ENCODE assay signal across 8 cellular contexts in genomic region chr12:77685112-77685511, GRCh38.
A peak's percentile ranks its signal among the peaks of the same experiment; 100 is the strongest.
DNase-seq lines count a peak whose midpoint lies in the region; ATAC-seq and TF ChIP-seq lines count a peak whose summit lies in the region.

No MANE protein-coding gene starts in this region.

- H3K9me3 Mint-ChIP-seq in activated CD4-positive, alpha-beta memory T cell treated with anti-CD3 and anti-CD28 coated beads for 36 hours, result no peaks in the 10 kb centered on the region
- no peaks in the 10 kb centered on the region for H3K9me3 Mint-ChIP-seq in activated CD4-positive, alpha-beta memory T cell treated with anti-CD3 and anti-CD28 coated beads, Interleukin-2, amount 10 ng/mL, durations not matched to agents 7 days and 5 days
- no peaks in the 10 kb centered on the region for H3K9me3 Mint-ChIP-seq in neural progenitor cell
- H3K9me3 Mint-ChIP-seq in natural killer cell treated with Interleukin-12 subunit alpha and Interleukin-12 subunit beta and Interleukin-15 and Interleukin-18, amount 100 ng/mL, for 72 hours, result peaks cover 5% of the 10 kb centered on the region

- H3K4me3 ChIP-seq in SK-N-SH (ENCODE audit: low read depth in 2 of 2, low read length in 1 of 2) (peak overlapping the region; percentile 8 to 14; a peak in 2 of 4 replicates), fibroblast of lung (replicated peaks in 1 of 4; ENCODE audit: control extremely low read depth in 1 of 4, insufficient read depth in 1 of 4, low read depth in 3 of 4, low read length in 4 of 4) (peak overlapping the region in 1 of 4 experiments; percentile 3), neural progenitor cell (no peak overlapping the region)

- no peak for TF ChIP-seq EP300 in SK-N-SH (IDR thresholded peaks at IDR 0.05; ENCODE audit: borderline replicate concordance in 1 of 2, low read depth in 1 of 2, low read length in 1 of 2)

- H3F3A ChIP-seq in SK-N-SH (replicated peaks; ENCODE audit: insufficient read depth) (peaks cover 17% of the 10 kb centered on the region), neural progenitor cell (ENCODE audit: low read depth) (no peaks in the 10 kb centered on the region)

- peak overlapping the region; percentile 50 for H3K4me2 ChIP-seq in SK-N-SH
- H3K4me2 ChIP-seq in fibroblast of lung (ENCODE audit: extremely low read depth, insufficient read depth, low read length), result peak overlapping the region; percentile 48
- peak overlapping the region; percentile 31 for H3K4me2 ChIP-seq in neural progenitor cell

- no peaks in the 10 kb centered on the region for H3K79me2 ChIP-seq in SK-N-SH (ENCODE audit: insufficient read depth)
- no peaks in the 10 kb centered on the region for H3K79me2 ChIP-seq in fibroblast of lung (ENCODE audit: control insufficient read depth, insufficient read depth, low read length)
- no peaks in the 10 kb centered on the region for H3K79me2 ChIP-seq in neural progenitor cell (ENCODE audit: low read depth)

- no peaks in the 10 kb centered on the region for H3K9me3 ChIP-seq in SK-N-SH
- no peaks in the 10 kb centered on the region for H3K9me3 ChIP-seq in fibroblast of lung (ENCODE audit: control insufficient read depth, insufficient read depth, low read depth, low read length)
- no peaks in the 10 kb centered on the region for H3K9me3 ChIP-seq in neural progenitor cell (ENCODE audit: low read depth)

- peak; percentile 76 for TF ChIP-seq RAD21 in SK-N-SH (IDR thresholded peaks at IDR 0.05; ENCODE audit: low read length)

- H3K27me3 ChIP-seq in SK-N-SH (ENCODE audit: insufficient read depth) (no peaks in the 10 kb centered on the region), fibroblast of lung (ENCODE audit: control insufficient read depth, insufficient read depth, low read length) (no peaks in the 10 kb centered on the region), neural progenitor cell (no peaks in the 10 kb centered on the region)

- H3K4me1 Mint-ChIP-seq in activated CD4-positive, alpha-beta memory T cell treated with anti-CD3 and anti-CD28 coated beads for 36 hours (ENCODE audit: low read depth), result no peaks in the 10 kb centered on the region
- H3K4me1 Mint-ChIP-seq in activated CD4-positive, alpha-beta memory T cell treated with anti-CD3 and anti-CD28 coated beads, Interleukin-2, amount 10 ng/mL, durations not matched to agents 7 days and 5 days, result no peaks in the 10 kb centered on the region
- peaks cover 14% of the 10 kb centered on the region for H3K4me1 Mint-ChIP-seq in neural progenitor cell
- H3K4me1 Mint-ChIP-seq in natural killer cell treated with Interleukin-12 subunit alpha and Interleukin-12 subunit beta and Interleukin-15 and Interleukin-18, amount 100 ng/mL, for 72 hours (ENCODE audit: low read depth in 2 of 2), result no peaks in the 10 kb centered on the region

- no peaks in the 10 kb centered on the region for H3K36me3 Mint-ChIP-seq in activated CD4-positive, alpha-beta memory T cell treated with anti-CD3 and anti-CD28 coated beads for 36 hours
- no peaks in the 10 kb centered on the region for H3K36me3 Mint-ChIP-seq in activated CD4-positive, alpha-beta memory T cell treated with anti-CD3 and anti-CD28 coated beads, Interleukin-2, amount 10 ng/mL, durations not matched to agents 7 days and 5 days (ENCODE audit: low read depth)
- H3K36me3 Mint-ChIP-seq in neural progenitor cell, result no peaks in the 10 kb centered on the region
- H3K36me3 Mint-ChIP-seq in natural killer cell treated with Interleukin-12 subunit alpha and Interleukin-12 subunit beta and Interleukin-15 and Interleukin-18, amount 100 ng/mL, for 72 hours, result no peaks in the 10 kb centered on the region

- no peak overlapping the region for H3K4me3 Mint-ChIP-seq in activated CD4-positive, alpha-beta memory T cell treated with anti-CD3 and anti-CD28 coated beads for 36 hours
- no peak overlapping the region for H3K4me3 Mint-ChIP-seq in activated CD4-positive, alpha-beta memory T cell treated with anti-CD3 and anti-CD28 coated beads, Interleukin-2, amount 10 ng/mL, durations not matched to agents 7 days and 5 days
- no peak overlapping the region for H3K4me3 Mint-ChIP-seq in neural progenitor cell
- H3K4me3 Mint-ChIP-seq in natural killer cell treated with Interleukin-12 subunit alpha and Interleukin-12 subunit beta and Interleukin-15 and Interleukin-18, amount 100 ng/mL, for 72 hours, result no peak overlapping the region

- peaks cover 0 to 5% of the 10 kb centered on the region in 2 experiments; a peak in 2 of 4 replicates for H3K4me1 ChIP-seq in SK-N-SH (ENCODE audit: control insufficient read depth in 1 of 2, insufficient read depth in 2 of 2, low read depth in 1 of 2, low read length in 1 of 2)
- no peaks in the 10 kb centered on the region for H3K4me1 ChIP-seq in fibroblast of lung (ENCODE audit: control insufficient read depth, extremely low read depth, insufficient read depth, low read length)
- peaks cover 6% of the 10 kb centered on the region for H3K4me1 ChIP-seq in neural progenitor cell

- H3K27ac ChIP-seq in SK-N-SH (ENCODE audit: low read depth in 2 of 2, low read length in 1 of 2) (peak overlapping the region; percentile 6 to 53; a peak in 2 of 4 replicates), fibroblast of lung (ENCODE audit: insufficient read depth, low read length) (no peak overlapping the region), neural progenitor cell (no peak overlapping the region)

- H4K20me1 ChIP-seq in SK-N-SH (ENCODE audit: insufficient read depth) (no peaks in the 10 kb centered on the region), fibroblast of lung (ENCODE audit: control insufficient read depth, extremely low read depth, insufficient read depth, low read length) (no peaks in the 10 kb centered on the region), neural progenitor cell (ENCODE audit: low read depth) (no peaks in the 10 kb centered on the region)

- CTCF ChIA-PET in activated CD4-positive, alpha-beta memory T cell treated with anti-CD3 and anti-CD28 coated beads for 36 hours (lab: Charles Lee), result no interaction called here
- CTCF ChIA-PET in activated CD4-positive, alpha-beta memory T cell treated with anti-CD3 and anti-CD28 coated beads, Interleukin-2, amount 10 ng/mL, durations not matched to agents 7 days and 5 days (lab: Charles Lee), result interaction anchor here (0.9 kb wide), 1 partner anchor 674 kb away, joined by 3 read pairs; no protein-coding TSS in a partner anchor
- CTCF ChIA-PET in SK-N-SH (lab: Yijun Ruan, JAX), result interaction anchor here (0.7 to 1.9 kb wide), 8 partner anchors 10 to 1063 kb away, joined by 3 to 8 read pairs (median 4); no protein-coding TSS in a partner anchor

- peak; percentile 64 for ATAC-seq in HG02642 (IDR thresholded peaks at IDR 0.05; ENCODE audit: poor library complexity, unreplicated experiment)
- no peak for ATAC-seq in natural killer cell treated with Interleukin-12 subunit alpha and Interleukin-12 subunit beta and Interleukin-15 and Interleukin-18, amount 100 ng/mL, for 72 hours

- no peaks in the 10 kb centered on the region for H3K9me2 ChIP-seq in SK-N-SH

- peak; percentile 81 for TF ChIP-seq CTCF in SK-N-SH (IDR thresholded peaks at IDR 0.05)
- TF ChIP-seq CTCF in fibroblast of lung (conservative IDR thresholded peaks at IDR 0.05 in 1 of 2, IDR thresholded peaks at IDR 0.05 in 1 of 2; ENCODE audit: low read depth in 1 of 2, low read length in 2 of 2), result peak; percentile 73 to 75
- TF ChIP-seq CTCF in neural progenitor cell (IDR thresholded peaks at IDR 0.05), result peak; percentile 81

- H3K9ac ChIP-seq in SK-N-SH, result peak overlapping the region; percentile 3; the same call in 1 of the 2 replicates
- H3K9ac ChIP-seq in fibroblast of lung (ENCODE audit: insufficient read depth, low read length), result no peak overlapping the region
- no peak overlapping the region for H3K9ac ChIP-seq in neural progenitor cell

- H3K36me3 ChIP-seq in SK-N-SH (replicated peaks in 1 of 2; ENCODE audit: control insufficient read depth in 1 of 2, insufficient read depth in 2 of 2, low read length in 1 of 2) (no peaks in the 10 kb centered on the region), fibroblast of lung (ENCODE audit: control insufficient read depth, insufficient read depth, low read length) (no peaks in the 10 kb centered on the region), neural progenitor cell (no peaks in the 10 kb centered on the region)

- intact Hi-C loops in activated CD4-positive, alpha-beta memory T cell treated with anti-CD3 and anti-CD28 coated beads for 36 hours (cut with micrococcal nuclease), result no loop called here

- POLR2A ChIA-PET in activated CD4-positive, alpha-beta memory T cell treated with anti-CD3 and anti-CD28 coated beads for 36 hours (lab: Charles Lee), result no interaction called here
- POLR2A ChIA-PET in activated CD4-positive, alpha-beta memory T cell treated with anti-CD3 and anti-CD28 coated beads, Interleukin-2, amount 10 ng/mL, durations not matched to agents 7 days and 5 days (lab: Charles Lee), result no interaction called here
- POLR2A ChIA-PET in SK-N-SH (lab: Yijun Ruan, JAX), result no interaction called here

- peak; percentile 9 for DNase-seq in activated CD4-positive, alpha-beta memory T cell treated with anti-CD3 and anti-CD28 coated beads for 36 hours
- no peak for DNase-seq in activated CD4-positive, alpha-beta memory T cell treated with anti-CD3 and anti-CD28 coated beads, Interleukin-2, amount 10 ng/mL, durations not matched to agents 7 days and 5 days
- peak; percentile 77 for DNase-seq in NCI-H128 (lab: John Stamatoyannopoulos, UW; ENCODE audit: unreplicated experiment)
- peak; percentile 8 for DNase-seq in SK-N-SH
- peak; percentile 74 to 89 for DNase-seq in fibroblast of lung (ENCODE audit: low read depth in 2 of 2)
- DNase-seq in neural progenitor cell (ENCODE audit: low spot score), result peak; percentile 85
- DNase-seq in natural killer cell treated with Interleukin-12 subunit alpha and Interleukin-12 subunit beta and Interleukin-15 and Interleukin-18, amount 100 ng/mL, for 72 hours (ENCODE audit: low spot score), result no peak

- H3K27ac Mint-ChIP-seq in activated CD4-positive, alpha-beta memory T cell treated with anti-CD3 and anti-CD28 coated beads for 36 hours, result no peak overlapping the region
- H3K27ac Mint-ChIP-seq in activated CD4-positive, alpha-beta memory T cell treated with anti-CD3 and anti-CD28 coated beads, Interleukin-2, amount 10 ng/mL, durations not matched to agents 7 days and 5 days, result no peak overlapping the region
- no peak overlapping the region for H3K27ac Mint-ChIP-seq in neural progenitor cell
- H3K27ac Mint-ChIP-seq in natural killer cell treated with Interleukin-12 subunit alpha and Interleukin-12 subunit beta and Interleukin-15 and Interleukin-18, amount 100 ng/mL, for 72 hours, result no peak overlapping the region

- 3% methylated on average over 6 of the region's 6 CpGs for WGBS in SK-N-SH (ENCODE audit: low lambda C conversion rate)

- H2AFZ ChIP-seq in SK-N-SH (ENCODE audit: low read depth), result peak overlapping the region; percentile 48
- H2AFZ ChIP-seq in fibroblast of lung (ENCODE audit: low read length), result no peak overlapping the region
- H2AFZ ChIP-seq in neural progenitor cell (replicated peaks), result no peak overlapping the region

- H3K27me3 Mint-ChIP-seq in activated CD4-positive, alpha-beta memory T cell treated with anti-CD3 and anti-CD28 coated beads for 36 hours, result no peaks in the 10 kb centered on the region
- no peaks in the 10 kb centered on the region for H3K27me3 Mint-ChIP-seq in activated CD4-positive, alpha-beta memory T cell treated with anti-CD3 and anti-CD28 coated beads, Interleukin-2, amount 10 ng/mL, durations not matched to agents 7 days and 5 days
- no peaks in the 10 kb centered on the region for H3K27me3 Mint-ChIP-seq in neural progenitor cell (ENCODE audit: insufficient read depth, low read depth)
- no peaks in the 10 kb centered on the region for H3K27me3 Mint-ChIP-seq in natural killer cell treated with Interleukin-12 subunit alpha and Interleukin-12 subunit beta and Interleukin-15 and Interleukin-18, amount 100 ng/mL, for 72 hours

Comparison
In these comparisons a context has a peak if more than half of its experiments do, and no peak if none do; other contexts are left out.
1. DNase-seq: peak in activated CD4-positive, alpha-beta memory T cell treated with anti-CD3 and anti-CD28 coated beads for 36 hours (single experiment), NCI-H128 (single experiment), SK-N-SH (single experiment), fibroblast of lung (2 of 2) and neural progenitor cell (single experiment); none in activated CD4-positive, alpha-beta memory T cell treated with anti-CD3 and anti-CD28 coated beads, Interleukin-2, amount 10 ng/mL, durations not matched to agents 7 days and 5 days (single experiment) and natural killer cell treated with Interleukin-12 subunit alpha and Interleukin-12 subunit beta and Interleukin-15 and Interleukin-18, amount 100 ng/mL, for 72 hours (single experiment).
2. H3K27ac ChIP-seq: peak in SK-N-SH (2 of 2); none in fibroblast of lung (single experiment) and neural progenitor cell (single experiment).
3. Peak in every context shown above with its lines, with median percentiles within 50 percentile points of each other: H3K4me2 ChIP-seq and CTCF ChIP-seq.